In the genomic region with DNA sequence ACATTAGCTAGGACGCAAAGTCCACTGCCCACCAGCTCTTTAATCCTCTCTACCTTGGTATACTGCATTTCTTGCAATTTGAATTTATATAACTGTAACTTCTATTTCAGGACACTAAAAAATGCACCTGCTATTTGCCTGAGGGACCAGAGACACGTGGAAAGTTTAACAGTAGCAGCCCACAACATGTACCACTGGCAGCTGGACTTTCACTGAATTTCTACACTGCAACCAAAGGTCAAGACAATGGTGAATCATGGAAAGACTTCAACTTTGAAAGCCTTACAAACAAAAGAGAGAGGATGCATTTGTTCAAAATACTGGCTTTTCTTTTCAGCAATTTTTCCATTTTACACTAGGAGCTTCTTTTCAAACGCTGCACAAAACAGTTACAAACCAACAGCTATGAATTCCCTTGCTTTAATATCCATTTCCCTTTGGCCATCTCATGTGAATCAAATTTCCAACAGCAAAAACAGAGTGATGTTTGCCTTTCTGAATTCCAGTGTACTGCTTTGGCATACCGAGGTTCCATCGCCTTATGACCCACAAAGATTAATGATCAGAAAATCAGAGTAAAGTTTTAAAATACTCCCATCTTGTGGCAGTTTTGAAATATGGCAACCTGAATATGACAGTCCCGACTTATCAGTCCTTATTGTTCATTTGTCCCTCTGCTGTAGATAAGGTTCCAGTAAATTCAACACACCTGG, we compare ENCODE assay signal across 1 cellular context.
TF ChIP-seq lines count a peak whose summit lies in the region.

No MANE protein-coding gene starts in this region.

TF ChIP-seq in K562, 482 proteins besides CTCF, POLR2A, EP300 and RAD21 (continued from another document):
- TF ChIP-seq, protein P1, sequence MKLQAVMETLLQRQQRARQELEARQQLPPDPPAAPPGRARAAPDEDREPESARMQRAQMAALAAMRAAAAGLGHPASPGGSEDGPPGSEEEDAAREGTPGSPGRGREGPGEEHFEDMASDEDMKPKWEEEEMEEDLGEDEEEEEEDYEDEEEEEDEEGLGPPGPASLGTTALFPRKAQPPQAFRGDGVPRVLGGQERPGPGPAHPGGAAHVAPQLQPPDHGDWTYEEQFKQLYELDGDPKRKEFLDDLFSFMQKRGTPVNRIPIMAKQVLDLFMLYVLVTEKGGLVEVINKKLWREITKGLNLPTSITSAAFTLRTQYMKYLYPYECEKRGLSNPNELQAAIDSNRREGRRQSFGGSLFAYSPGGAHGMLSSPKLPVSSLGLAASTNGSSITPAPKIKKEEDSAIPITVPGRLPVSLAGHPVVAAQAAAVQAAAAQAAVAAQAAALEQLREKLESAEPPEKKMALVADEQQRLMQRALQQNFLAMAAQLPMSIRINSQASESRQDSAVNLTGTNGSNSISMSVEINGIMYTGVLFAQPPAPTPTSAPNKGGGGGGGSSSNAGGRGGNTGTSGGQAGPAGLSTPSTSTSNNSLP (IDR thresholded peaks at IDR 0.05; ENCODE audit: borderline replicate concordance, low read depth, low read length), result 0 out of 2 replicates have a peak, but pooled peaks have one; percentile 31
- TF ChIP-seq, protein P2, sequence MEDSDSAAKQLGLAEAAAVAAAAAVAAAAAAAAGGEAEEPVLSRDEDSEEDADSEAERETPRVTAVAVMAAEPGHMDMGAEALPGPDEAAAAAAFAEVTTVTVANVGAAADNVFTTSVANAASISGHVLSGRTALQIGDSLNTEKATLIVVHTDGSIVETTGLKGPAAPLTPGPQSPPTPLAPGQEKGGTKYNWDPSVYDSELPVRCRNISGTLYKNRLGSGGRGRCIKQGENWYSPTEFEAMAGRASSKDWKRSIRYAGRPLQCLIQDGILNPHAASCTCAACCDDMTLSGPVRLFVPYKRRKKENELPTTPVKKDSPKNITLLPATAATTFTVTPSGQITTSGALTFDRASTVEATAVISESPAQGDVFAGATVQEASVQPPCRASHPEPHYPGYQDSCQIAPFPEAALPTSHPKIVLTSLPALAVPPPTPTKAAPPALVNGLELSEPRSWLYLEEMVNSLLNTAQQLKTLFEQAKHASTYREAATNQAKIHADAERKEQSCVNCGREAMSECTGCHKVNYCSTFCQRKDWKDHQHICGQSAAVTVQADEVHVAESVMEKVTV (CRISPR knock-in tag; IDR thresholded peaks at IDR 0.05), result peak; percentile 64
- TF ChIP-seq ZNF134 (CRISPR knock-in tag; conservative IDR thresholded peaks at IDR 0.05) (0 out of 2 replicates have a peak, but pooled peaks have one; percentile 24), ZNF23 (CRISPR knock-in tag; IDR thresholded peaks at IDR 0.05) (no peak), NR2C1 (IDR thresholded peaks at IDR 0.05) (0 out of 2 replicates have a peak, but pooled peaks have one; percentile 21), NR2C1 (tag; IDR thresholded peaks at IDR 0.05) (no peak), WHSC1 (IDR thresholded peaks at IDR 0.05; ENCODE audit: low read length) (no peak), ADNP (tag; IDR thresholded peaks at IDR 0.05) (0 out of 2 replicates have a peak, but pooled peaks have one; percentile 11), ZEB2 (IDR thresholded peaks at IDR 0.05) (0 out of 2 replicates have a peak, but pooled peaks have one; percentile 56), TARDBP (IDR thresholded peaks at IDR 0.05) (no peak), FOXK2 (conservative IDR thresholded peaks at IDR 0.05 in 1 of 2, IDR thresholded peaks at IDR 0.05 in 1 of 2; ENCODE audit: low read depth in 2 of 2) (no peak), TEAD4 (IDR thresholded peaks at IDR 0.05; ENCODE audit: low read length) (0 out of 2 replicates have a peak, but pooled peaks have one; percentile 12), TEAD4 (CRISPR knock-in tag; IDR thresholded peaks at IDR 0.05; ENCODE audit: borderline replicate concordance) (no peak), SMC3 (conservative IDR thresholded peaks at IDR 0.05; ENCODE audit: insufficient read depth, low read depth, low read length) (peak; percentile 60; the same call in 1 of the 2 replicates)
- TF ChIP-seq, protein P3, sequence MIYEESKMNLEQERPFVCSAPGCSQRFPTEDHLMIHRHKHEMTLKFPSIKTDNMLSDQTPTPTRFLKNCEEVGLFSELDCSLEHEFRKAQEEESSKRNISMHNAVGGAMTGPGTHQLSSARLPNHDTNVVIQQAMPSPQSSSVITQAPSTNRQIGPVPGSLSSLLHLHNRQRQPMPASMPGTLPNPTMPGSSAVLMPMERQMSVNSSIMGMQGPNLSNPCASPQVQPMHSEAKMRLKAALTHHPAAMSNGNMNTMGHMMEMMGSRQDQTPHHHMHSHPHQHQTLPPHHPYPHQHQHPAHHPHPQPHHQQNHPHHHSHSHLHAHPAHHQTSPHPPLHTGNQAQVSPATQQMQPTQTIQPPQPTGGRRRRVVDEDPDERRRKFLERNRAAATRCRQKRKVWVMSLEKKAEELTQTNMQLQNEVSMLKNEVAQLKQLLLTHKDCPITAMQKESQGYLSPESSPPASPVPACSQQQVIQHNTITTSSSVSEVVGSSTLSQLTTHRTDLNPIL (CRISPR knock-in tag; IDR thresholded peaks at IDR 0.05), result no peak
- TF ChIP-seq, protein P4, sequence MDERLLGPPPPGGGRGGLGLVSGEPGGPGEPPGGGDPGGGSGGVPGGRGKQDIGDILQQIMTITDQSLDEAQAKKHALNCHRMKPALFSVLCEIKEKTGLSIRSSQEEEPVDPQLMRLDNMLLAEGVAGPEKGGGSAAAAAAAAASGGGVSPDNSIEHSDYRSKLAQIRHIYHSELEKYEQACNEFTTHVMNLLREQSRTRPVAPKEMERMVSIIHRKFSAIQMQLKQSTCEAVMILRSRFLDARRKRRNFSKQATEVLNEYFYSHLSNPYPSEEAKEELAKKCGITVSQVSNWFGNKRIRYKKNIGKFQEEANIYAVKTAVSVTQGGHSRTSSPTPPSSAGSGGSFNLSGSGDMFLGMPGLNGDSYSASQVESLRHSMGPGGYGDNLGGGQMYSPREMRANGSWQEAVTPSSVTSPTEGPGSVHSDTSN (CRISPR knock-in tag; IDR thresholded peaks at IDR 0.05; ENCODE audit: low read depth), result no peak
- TF ChIP-seq, protein P4 (tag; conservative IDR thresholded peaks at IDR 0.05; ENCODE audit: low read depth), result peak; percentile 92
- TF ChIP-seq, protein P5, sequence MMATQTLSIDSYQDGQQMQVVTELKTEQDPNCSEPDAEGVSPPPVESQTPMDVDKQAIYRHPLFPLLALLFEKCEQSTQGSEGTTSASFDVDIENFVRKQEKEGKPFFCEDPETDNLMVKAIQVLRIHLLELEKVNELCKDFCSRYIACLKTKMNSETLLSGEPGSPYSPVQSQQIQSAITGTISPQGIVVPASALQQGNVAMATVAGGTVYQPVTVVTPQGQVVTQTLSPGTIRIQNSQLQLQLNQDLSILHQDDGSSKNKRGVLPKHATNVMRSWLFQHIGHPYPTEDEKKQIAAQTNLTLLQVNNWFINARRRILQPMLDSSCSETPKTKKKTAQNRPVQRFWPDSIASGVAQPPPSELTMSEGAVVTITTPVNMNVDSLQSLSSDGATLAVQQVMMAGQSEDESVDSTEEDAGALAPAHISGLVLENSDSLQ (IDR thresholded peaks at IDR 0.05), result peak; percentile 73
